ENCODE assay signal across 8 cellular contexts in genomic region chr17:81395600-81396277, GRCh38. TPM values are rescaled to one million over a fixed set of nuclear protein-coding genes. Genes with fewer than 3 reads are reported as not detected.
A peak's percentile ranks its signal among the peaks of the same experiment; 100 is the strongest.
DNase-seq lines count a peak whose midpoint lies in the region; ATAC-seq and TF ChIP-seq lines count a peak whose summit lies in the region.

No MANE protein-coding gene starts in this region.

- H3K4me3 Mint-ChIP-seq in T-helper 2 cell treated with Interferon-gamma antibody and Interleukin-4, amounts not matched to agents 5 μg/mL and 100 μg/mL, for 36 hours = peak overlapping the region; percentile 69
- peak overlapping the region; percentile 60 for H3K4me3 Mint-ChIP-seq in activated naive CD8-positive, alpha-beta T cell treated with anti-CD3 and anti-CD28 coated beads, Interleukin-2, amount 50 U/mL, for 24 hours

- DNase-seq in T-helper 2 cell treated with Interferon-gamma antibody and Interleukin-4, amounts not matched to agents 5 μg/mL and 100 μg/mL, for 36 hours (ENCODE audit: low spot score) = no peak
- DNase-seq in T-helper 2 cell = no peak
- DNase-seq in activated naive CD8-positive, alpha-beta T cell treated with anti-CD3 and anti-CD28 coated beads, Interleukin-2, amount 50 U/mL, for 24 hours = no peak
- no peak for DNase-seq in left lung
- DNase-seq in thoracic aorta (ENCODE audit: low spot score) = no peak
- DNase-seq in HUDEP-2 (lab: John Stamatoyannopoulos, UW; ENCODE audit: unreplicated experiment in 76 of 76) = no peak
- DNase-seq in middle frontal gyrus (ENCODE audit: extremely low spot score, low spot score) = no peak

- H3K36me3 ChIP-seq in left lung (no peaks in the 10 kb centered on the region), thoracic aorta (no peaks in the 10 kb centered on the region)

- ATAC-seq in activated naive CD8-positive, alpha-beta T cell treated with anti-CD3 and anti-CD28 coated beads, Interleukin-2, amount 50 U/mL, for 24 hours = no peak
- ATAC-seq in left lung (no peak), thoracic aorta (ENCODE audit: insufficient number of reproducible peaks, low FRiP score, low read depth) (no peak), HG02623 (IDR thresholded peaks at IDR 0.05; ENCODE audit: unreplicated experiment) (no peak)

- H3K4me1 Mint-ChIP-seq in T-helper 2 cell treated with Interferon-gamma antibody and Interleukin-4, amounts not matched to agents 5 μg/mL and 100 μg/mL, for 36 hours (ENCODE audit: low read depth) = peaks cover 9% of the 10 kb centered on the region
- H3K4me1 Mint-ChIP-seq in activated naive CD8-positive, alpha-beta T cell treated with anti-CD3 and anti-CD28 coated beads, Interleukin-2, amount 50 U/mL, for 24 hours = peaks cover 37% of the 10 kb centered on the region

- H3K27me3 ChIP-seq in left lung = peaks cover 0 to 96% of the 10 kb centered on the region in 2 donors
- H3K27me3 ChIP-seq in thoracic aorta (replicated peaks; ENCODE audit: insufficient read depth) = no peaks in the 10 kb centered on the region

- H3K27ac Mint-ChIP-seq in T-helper 2 cell treated with Interferon-gamma antibody and Interleukin-4, amounts not matched to agents 5 μg/mL and 100 μg/mL, for 36 hours = no peak overlapping the region
- H3K27ac Mint-ChIP-seq in activated naive CD8-positive, alpha-beta T cell treated with anti-CD3 and anti-CD28 coated beads, Interleukin-2, amount 50 U/mL, for 24 hours = peak overlapping the region; percentile 83

- H3K27ac ChIP-seq in left lung = peak overlapping the region; percentile 93
- peak overlapping the region; percentile 94 to 97 for H3K27ac ChIP-seq in thoracic aorta

- H3K9me3 ChIP-seq in left lung (no peaks in the 10 kb centered on the region), thoracic aorta (no peaks in the 10 kb centered on the region)

- intact Hi-C loops in left lung (cut with DNase I) = loop anchor here (5.0 to 10.0 kb wide), 2 partner anchors 89 to 117 kb away; partner anchors contain the start of gene ACTG1 (in 1 of the 2)

- TF ChIP-seq CTCF in left lung (IDR thresholded peaks at IDR 0.05) = no peak
- no peak for TF ChIP-seq CTCF in thoracic aorta (IDR thresholded peaks at IDR 0.05)

- H3K4me3 ChIP-seq in left lung (peak overlapping the region; percentile 45 to 72), thoracic aorta (peak overlapping the region; percentile 92)

- H3K9me3 Mint-ChIP-seq in T-helper 2 cell treated with Interferon-gamma antibody and Interleukin-4, amounts not matched to agents 5 μg/mL and 100 μg/mL, for 36 hours = no peaks in the 10 kb centered on the region
- no peaks in the 10 kb centered on the region for H3K9me3 Mint-ChIP-seq in activated naive CD8-positive, alpha-beta T cell treated with anti-CD3 and anti-CD28 coated beads, Interleukin-2, amount 50 U/mL, for 24 hours

- H3K4me1 ChIP-seq in left lung (peaks cover 24 to 83% of the 10 kb centered on the region in 2 donors), thoracic aorta (ENCODE audit: control insufficient read depth in 1 of 2, low read depth in 2 of 2) (peaks cover 17 to 37% of the 10 kb centered on the region in 2 donors)

- peaks cover 65% of the 10 kb centered on the region for H3K27me3 Mint-ChIP-seq in T-helper 2 cell treated with Interferon-gamma antibody and Interleukin-4, amounts not matched to agents 5 μg/mL and 100 μg/mL, for 36 hours (ENCODE audit: low read depth)
- H3K27me3 Mint-ChIP-seq in activated naive CD8-positive, alpha-beta T cell treated with anti-CD3 and anti-CD28 coated beads, Interleukin-2, amount 50 U/mL, for 24 hours = peaks cover 63% of the 10 kb centered on the region

- peaks cover 9% of the 10 kb centered on the region for H3K36me3 Mint-ChIP-seq in T-helper 2 cell treated with Interferon-gamma antibody and Interleukin-4, amounts not matched to agents 5 μg/mL and 100 μg/mL, for 36 hours (ENCODE audit: low read depth)
- no peaks in the 10 kb centered on the region for H3K36me3 Mint-ChIP-seq in activated naive CD8-positive, alpha-beta T cell treated with anti-CD3 and anti-CD28 coated beads, Interleukin-2, amount 50 U/mL, for 24 hours (ENCODE audit: low read depth)

RNA-seq across cellular contexts. Expression of gene BAHCC1, which starts 0.5 kb away (rescaled TPM):
- 10 to 100 TPM; 13.6 to 19.8 TPM for total RNA-seq in left lung
- 10 to 100 TPM; 41.2 to 69.6 TPM for total RNA-seq in thoracic aorta
